ENCODE assay signal across 1 cellular context in genomic region chr6:12011276-12012112, GRCh38.
A peak's percentile ranks its signal among the peaks of the same experiment; 100 is the strongest.
TF ChIP-seq lines count a peak whose summit lies in the region.

No MANE protein-coding gene starts in this region.

TF ChIP-seq in HEK293, 187 proteins besides CTCF, POLR2A, EP300 and RAD21 (continued from another document):
- TF ChIP-seq ZNF274 (IDR thresholded peaks at IDR 0.05; ENCODE audit: low read length) (no peak), ZNF274 (tag by site-specific recombination; IDR thresholded peaks at IDR 0.05; ENCODE audit: borderline replicate concordance) (no peak), ZNF629 (tag by site-specific recombination; IDR thresholded peaks at IDR 0.05) (0 out of 2 replicates have a peak, but pooled peaks have one; percentile 35), GLIS1 (tag by site-specific recombination; IDR thresholded peaks at IDR 0.05) (peak; percentile 32; the same call in 1 of the 2 replicates), ZNF776 (tag by site-specific recombination; IDR thresholded peaks at IDR 0.05; ENCODE audit: borderline replicate concordance) (no peak)
